2 cellular contexts compared by ENCODE assay signal in genomic region chr12:122889658-122890561, GRCh38.
TF ChIP-seq lines count a peak whose summit lies in the region.

No MANE protein-coding gene starts in this region.

TF ChIP-seq in HCT116, 20 proteins besides CTCF, POLR2A, EP300 and RAD21:
- TF ChIP-seq ATF3 (IDR thresholded peaks at IDR 0.05) = no peak

TF ChIP-seq in endothelial cell of umbilical vein, 7 proteins besides CTCF, POLR2A, EP300 and RAD21:
- no peak for TF ChIP-seq MYC (IDR thresholded peaks at IDR 0.05; ENCODE audit: low read depth, low read length)
